Comparison of ENCODE assay signal across 1 cellular context in the genomic region with DNA sequence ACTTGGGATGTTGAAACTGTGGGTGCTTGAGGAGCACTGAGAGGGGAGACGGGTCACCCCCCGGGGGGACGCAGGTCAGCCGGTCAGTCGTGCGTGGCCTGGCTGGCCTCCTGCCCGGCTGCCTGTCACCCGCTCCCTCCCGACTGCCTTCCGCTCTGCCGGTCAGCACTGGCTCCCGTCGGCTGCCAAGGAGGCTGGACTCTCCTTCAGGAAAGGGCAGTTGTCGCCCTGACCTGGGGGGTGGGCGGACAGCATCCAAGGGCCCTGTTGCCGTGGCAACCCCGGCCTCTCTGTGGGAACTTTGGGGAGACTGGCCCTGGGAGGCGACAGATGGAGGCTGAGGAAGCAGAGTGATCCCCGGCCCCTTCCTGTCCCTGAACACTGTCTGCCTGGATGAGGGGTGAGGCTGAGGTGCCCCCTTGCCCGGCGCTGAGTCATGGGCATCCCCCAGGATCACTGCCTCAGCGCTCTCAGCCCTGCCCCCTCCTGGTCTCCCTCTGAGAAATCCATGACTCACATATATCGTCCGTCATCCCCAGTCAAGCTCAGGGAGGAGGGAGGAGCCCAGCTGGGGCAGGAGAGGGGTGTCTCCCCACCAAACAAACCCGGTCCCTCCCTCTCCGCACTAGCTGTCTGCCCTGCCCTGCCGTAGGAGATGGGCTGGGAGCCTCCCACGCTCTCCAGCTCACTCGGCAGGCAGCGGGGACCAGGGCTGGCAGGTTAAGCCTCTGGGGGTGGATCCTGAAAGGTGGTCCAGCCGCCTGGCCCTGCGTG.
TF ChIP-seq lines count a peak whose summit lies in the region.

A gene (plus strand): TSS at position 623 of the 774 bp plus-strand sequence. CDS start 21,658 bp downstream, outside the sequence.

TF ChIP-seq in HepG2, 621 proteins besides CTCF, POLR2A, EP300 and RAD21 (continued from another document and continues in another):
- TF ChIP-seq, protein P1, sequence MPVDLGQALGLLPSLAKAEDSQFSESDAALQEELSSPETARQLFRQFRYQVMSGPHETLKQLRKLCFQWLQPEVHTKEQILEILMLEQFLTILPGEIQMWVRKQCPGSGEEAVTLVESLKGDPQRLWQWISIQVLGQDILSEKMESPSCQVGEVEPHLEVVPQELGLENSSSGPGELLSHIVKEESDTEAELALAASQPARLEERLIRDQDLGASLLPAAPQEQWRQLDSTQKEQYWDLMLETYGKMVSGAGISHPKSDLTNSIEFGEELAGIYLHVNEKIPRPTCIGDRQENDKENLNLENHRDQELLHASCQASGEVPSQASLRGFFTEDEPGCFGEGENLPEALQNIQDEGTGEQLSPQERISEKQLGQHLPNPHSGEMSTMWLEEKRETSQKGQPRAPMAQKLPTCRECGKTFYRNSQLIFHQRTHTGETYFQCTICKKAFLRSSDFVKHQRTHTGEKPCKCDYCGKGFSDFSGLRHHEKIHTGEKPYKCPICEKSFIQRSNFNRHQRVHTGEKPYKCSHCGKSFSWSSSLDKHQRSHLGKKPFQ (CRISPR knock-in tag; IDR thresholded peaks at IDR 0.05; ENCODE audit: insufficient replicate concordance): no peak
- TF ChIP-seq HDAC6 (IDR thresholded peaks at IDR 0.05; ENCODE audit: low read depth, low read length): no peak
- TF ChIP-seq KDM2A (CRISPR knock-in tag; IDR thresholded peaks at IDR 0.05; ENCODE audit: borderline replicate concordance, low read depth): 0 out of 2 replicates have a peak, but pooled peaks have one; percentile 11
- peak; percentile 11; the same call in 1 of the 2 replicates for TF ChIP-seq GABPB1 (CRISPR knock-in tag; IDR thresholded peaks at IDR 0.05)
- TF ChIP-seq MXD4 (CRISPR knock-in tag; IDR thresholded peaks at IDR 0.05): no peak
- 0 out of 2 replicates have a peak, but pooled peaks have one; percentile 37 for TF ChIP-seq BORCS8-MEF2B (CRISPR knock-in tag; IDR thresholded peaks at IDR 0.05)
- TF ChIP-seq ZNF343 (CRISPR knock-in tag; IDR thresholded peaks at IDR 0.05): no peak
- 0 out of 2 replicates have a peak, but pooled peaks have one; percentile 29 for TF ChIP-seq ZBTB7A (CRISPR knock-in tag; IDR thresholded peaks at IDR 0.05)
- no peak for TF ChIP-seq NR2F6 (IDR thresholded peaks at IDR 0.05)
- peak; percentile 13; the same call in 1 of the 2 replicates for TF ChIP-seq NR2F6 (CRISPR knock-in tag; IDR thresholded peaks at IDR 0.05)
- no peak for TF ChIP-seq ZNF331 (CRISPR knock-in tag; IDR thresholded peaks at IDR 0.05)
- TF ChIP-seq RFX1 (IDR thresholded peaks at IDR 0.05): peak; percentile 72
- TF ChIP-seq TSC22D2 (CRISPR knock-in tag; IDR thresholded peaks at IDR 0.05; ENCODE audit: borderline replicate concordance): no peak
- no peak for TF ChIP-seq ZNF720 (CRISPR knock-in tag; IDR thresholded peaks at IDR 0.05)
- TF ChIP-seq ZNF12 (CRISPR knock-in tag; IDR thresholded peaks at IDR 0.05): no peak
- no peak for TF ChIP-seq MEIS2 (CRISPR knock-in tag; IDR thresholded peaks at IDR 0.05)
- TF ChIP-seq, protein P2, sequence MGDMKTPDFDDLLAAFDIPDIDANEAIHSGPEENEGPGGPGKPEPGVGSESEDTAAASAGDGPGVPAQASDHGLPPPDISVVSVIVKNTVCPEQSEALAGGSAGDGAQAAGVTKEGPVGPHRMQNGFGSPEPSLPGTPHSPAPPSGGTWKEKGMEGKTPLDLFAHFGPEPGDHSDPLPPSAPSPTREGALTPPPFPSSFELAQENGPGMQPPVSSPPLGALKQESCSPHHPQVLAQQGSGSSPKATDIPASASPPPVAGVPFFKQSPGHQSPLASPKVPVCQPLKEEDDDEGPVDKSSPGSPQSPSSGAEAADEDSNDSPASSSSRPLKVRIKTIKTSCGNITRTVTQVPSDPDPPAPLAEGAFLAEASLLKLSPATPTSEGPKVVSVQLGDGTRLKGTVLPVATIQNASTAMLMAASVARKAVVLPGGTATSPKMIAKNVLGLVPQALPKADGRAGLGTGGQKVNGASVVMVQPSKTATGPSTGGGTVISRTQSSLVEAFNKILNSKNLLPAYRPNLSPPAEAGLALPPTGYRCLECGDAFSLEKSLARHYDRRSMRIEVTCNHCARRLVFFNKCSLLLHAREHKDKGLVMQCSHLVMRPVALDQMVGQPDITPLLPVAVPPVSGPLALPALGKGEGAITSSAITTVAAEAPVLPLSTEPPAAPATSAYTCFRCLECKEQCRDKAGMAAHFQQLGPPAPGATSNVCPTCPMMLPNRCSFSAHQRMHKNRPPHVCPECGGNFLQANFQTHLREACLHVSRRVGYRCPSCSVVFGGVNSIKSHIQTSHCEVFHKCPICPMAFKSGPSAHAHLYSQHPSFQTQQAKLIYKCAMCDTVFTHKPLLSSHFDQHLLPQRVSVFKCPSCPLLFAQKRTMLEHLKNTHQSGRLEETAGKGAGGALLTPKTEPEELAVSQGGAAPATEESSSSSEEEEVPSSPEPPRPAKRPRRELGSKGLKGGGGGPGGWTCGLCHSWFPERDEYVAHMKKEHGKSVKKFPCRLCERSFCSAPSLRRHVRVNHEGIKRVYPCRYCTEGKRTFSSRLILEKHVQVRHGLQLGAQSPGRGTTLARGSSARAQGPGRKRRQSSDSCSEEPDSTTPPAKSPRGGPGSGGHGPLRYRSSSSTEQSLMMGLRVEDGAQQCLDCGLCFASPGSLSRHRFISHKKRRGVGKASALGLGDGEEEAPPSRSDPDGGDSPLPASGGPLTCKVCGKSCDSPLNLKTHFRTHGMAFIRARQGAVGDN (CRISPR knock-in tag; IDR thresholded peaks at IDR 0.05): peak; percentile 40
- peak; percentile 24 for TF ChIP-seq STAG1 (CRISPR knock-in tag; IDR thresholded peaks at IDR 0.05)
- TF ChIP-seq, protein P3, sequence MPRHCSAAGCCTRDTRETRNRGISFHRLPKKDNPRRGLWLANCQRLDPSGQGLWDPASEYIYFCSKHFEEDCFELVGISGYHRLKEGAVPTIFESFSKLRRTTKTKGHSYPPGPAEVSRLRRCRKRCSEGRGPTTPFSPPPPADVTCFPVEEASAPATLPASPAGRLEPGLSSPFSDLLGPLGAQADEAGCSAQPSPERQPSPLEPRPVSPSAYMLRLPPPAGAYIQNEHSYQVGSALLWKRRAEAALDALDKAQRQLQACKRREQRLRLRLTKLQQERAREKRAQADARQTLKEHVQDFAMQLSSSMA (CRISPR knock-in tag; IDR thresholded peaks at IDR 0.05): no peak
- 0 out of 2 replicates have a peak, but pooled peaks have one; percentile 24 for TF ChIP-seq JUND (CRISPR knock-in tag; IDR thresholded peaks at IDR 0.05)
- TF ChIP-seq, protein P4, sequence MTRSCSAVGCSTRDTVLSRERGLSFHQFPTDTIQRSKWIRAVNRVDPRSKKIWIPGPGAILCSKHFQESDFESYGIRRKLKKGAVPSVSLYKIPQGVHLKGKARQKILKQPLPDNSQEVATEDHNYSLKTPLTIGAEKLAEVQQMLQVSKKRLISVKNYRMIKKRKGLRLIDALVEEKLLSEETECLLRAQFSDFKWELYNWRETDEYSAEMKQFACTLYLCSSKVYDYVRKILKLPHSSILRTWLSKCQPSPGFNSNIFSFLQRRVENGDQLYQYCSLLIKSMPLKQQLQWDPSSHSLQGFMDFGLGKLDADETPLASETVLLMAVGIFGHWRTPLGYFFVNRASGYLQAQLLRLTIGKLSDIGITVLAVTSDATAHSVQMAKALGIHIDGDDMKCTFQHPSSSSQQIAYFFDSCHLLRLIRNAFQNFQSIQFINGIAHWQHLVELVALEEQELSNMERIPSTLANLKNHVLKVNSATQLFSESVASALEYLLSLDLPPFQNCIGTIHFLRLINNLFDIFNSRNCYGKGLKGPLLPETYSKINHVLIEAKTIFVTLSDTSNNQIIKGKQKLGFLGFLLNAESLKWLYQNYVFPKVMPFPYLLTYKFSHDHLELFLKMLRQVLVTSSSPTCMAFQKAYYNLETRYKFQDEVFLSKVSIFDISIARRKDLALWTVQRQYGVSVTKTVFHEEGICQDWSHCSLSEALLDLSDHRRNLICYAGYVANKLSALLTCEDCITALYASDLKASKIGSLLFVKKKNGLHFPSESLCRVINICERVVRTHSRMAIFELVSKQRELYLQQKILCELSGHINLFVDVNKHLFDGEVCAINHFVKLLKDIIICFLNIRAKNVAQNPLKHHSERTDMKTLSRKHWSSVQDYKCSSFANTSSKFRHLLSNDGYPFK (CRISPR knock-in tag; IDR thresholded peaks at IDR 0.05; ENCODE audit: borderline replicate concordance): 0 out of 2 replicates have a peak, but pooled peaks have one; percentile 23
- no peak for TF ChIP-seq CEBPB (IDR thresholded peaks at IDR 0.05; ENCODE audit: borderline replicate concordance, low read depth, low read length)
- TF ChIP-seq NFKB2 (CRISPR knock-in tag; IDR thresholded peaks at IDR 0.05; ENCODE audit: borderline replicate concordance): no peak
- TF ChIP-seq, protein P5, sequence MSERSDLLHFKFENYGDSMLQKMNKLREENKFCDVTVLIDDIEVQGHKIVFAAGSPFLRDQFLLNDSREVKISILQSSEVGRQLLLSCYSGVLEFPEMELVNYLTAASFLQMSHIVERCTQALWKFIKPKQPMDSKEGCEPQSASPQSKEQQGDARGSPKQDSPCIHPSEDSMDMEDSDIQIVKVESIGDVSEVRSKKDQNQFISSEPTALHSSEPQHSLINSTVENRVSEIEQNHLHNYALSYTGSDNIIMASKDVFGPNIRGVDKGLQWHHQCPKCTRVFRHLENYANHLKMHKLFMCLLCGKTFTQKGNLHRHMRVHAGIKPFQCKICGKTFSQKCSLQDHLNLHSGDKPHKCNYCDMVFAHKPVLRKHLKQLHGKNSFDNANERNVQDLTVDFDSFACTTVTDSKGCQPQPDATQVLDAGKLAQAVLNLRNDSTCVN (CRISPR knock-in tag; IDR thresholded peaks at IDR 0.05; ENCODE audit: borderline replicate concordance): no peak
- TF ChIP-seq NR2C2 (CRISPR knock-in tag; IDR thresholded peaks at IDR 0.05; ENCODE audit: borderline replicate concordance): no peak
- TF ChIP-seq, protein P6, sequence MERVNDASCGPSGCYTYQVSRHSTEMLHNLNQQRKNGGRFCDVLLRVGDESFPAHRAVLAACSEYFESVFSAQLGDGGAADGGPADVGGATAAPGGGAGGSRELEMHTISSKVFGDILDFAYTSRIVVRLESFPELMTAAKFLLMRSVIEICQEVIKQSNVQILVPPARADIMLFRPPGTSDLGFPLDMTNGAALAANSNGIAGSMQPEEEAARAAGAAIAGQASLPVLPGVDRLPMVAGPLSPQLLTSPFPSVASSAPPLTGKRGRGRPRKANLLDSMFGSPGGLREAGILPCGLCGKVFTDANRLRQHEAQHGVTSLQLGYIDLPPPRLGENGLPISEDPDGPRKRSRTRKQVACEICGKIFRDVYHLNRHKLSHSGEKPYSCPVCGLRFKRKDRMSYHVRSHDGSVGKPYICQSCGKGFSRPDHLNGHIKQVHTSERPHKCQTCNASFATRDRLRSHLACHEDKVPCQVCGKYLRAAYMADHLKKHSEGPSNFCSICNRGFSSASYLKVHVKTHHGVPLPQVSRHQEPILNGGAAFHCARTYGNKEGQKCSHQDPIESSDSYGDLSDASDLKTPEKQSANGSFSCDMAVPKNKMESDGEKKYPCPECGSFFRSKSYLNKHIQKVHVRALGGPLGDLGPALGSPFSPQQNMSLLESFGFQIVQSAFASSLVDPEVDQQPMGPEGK (CRISPR knock-in tag; IDR thresholded peaks at IDR 0.05): 0 out of 2 replicates have a peak, but pooled peaks have one; percentile 21
- no peak for TF ChIP-seq ZNF101 (CRISPR knock-in tag; IDR thresholded peaks at IDR 0.05; ENCODE audit: borderline replicate concordance, low read depth)
- 0 out of 2 replicates have a peak, but pooled peaks have one; percentile 26 for TF ChIP-seq HNRNPL (IDR thresholded peaks at IDR 0.05; ENCODE audit: low read depth, low read length)
- TF ChIP-seq PLRG1 (conservative IDR thresholded peaks at IDR 0.05): no peak
- TF ChIP-seq, protein P7, sequence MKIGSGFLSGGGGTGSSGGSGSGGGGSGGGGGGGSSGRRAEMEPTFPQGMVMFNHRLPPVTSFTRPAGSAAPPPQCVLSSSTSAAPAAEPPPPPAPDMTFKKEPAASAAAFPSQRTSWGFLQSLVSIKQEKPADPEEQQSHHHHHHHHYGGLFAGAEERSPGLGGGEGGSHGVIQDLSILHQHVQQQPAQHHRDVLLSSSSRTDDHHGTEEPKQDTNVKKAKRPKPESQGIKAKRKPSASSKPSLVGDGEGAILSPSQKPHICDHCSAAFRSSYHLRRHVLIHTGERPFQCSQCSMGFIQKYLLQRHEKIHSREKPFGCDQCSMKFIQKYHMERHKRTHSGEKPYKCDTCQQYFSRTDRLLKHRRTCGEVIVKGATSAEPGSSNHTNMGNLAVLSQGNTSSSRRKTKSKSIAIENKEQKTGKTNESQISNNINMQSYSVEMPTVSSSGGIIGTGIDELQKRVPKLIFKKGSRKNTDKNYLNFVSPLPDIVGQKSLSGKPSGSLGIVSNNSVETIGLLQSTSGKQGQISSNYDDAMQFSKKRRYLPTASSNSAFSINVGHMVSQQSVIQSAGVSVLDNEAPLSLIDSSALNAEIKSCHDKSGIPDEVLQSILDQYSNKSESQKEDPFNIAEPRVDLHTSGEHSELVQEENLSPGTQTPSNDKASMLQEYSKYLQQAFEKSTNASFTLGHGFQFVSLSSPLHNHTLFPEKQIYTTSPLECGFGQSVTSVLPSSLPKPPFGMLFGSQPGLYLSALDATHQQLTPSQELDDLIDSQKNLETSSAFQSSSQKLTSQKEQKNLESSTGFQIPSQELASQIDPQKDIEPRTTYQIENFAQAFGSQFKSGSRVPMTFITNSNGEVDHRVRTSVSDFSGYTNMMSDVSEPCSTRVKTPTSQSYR (CRISPR knock-in tag; IDR thresholded peaks at IDR 0.05; ENCODE audit: borderline replicate concordance): no peak
- TF ChIP-seq, protein P8, sequence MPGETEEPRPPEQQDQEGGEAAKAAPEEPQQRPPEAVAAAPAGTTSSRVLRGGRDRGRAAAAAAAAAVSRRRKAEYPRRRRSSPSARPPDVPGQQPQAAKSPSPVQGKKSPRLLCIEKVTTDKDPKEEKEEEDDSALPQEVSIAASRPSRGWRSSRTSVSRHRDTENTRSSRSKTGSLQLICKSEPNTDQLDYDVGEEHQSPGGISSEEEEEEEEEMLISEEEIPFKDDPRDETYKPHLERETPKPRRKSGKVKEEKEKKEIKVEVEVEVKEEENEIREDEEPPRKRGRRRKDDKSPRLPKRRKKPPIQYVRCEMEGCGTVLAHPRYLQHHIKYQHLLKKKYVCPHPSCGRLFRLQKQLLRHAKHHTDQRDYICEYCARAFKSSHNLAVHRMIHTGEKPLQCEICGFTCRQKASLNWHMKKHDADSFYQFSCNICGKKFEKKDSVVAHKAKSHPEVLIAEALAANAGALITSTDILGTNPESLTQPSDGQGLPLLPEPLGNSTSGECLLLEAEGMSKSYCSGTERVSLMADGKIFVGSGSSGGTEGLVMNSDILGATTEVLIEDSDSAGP (CRISPR knock-in tag; IDR thresholded peaks at IDR 0.05; ENCODE audit: borderline replicate concordance): no peak
- TF ChIP-seq MYNN (CRISPR knock-in tag; IDR thresholded peaks at IDR 0.05; ENCODE audit: low read depth): no peak
- TF ChIP-seq XRCC5 (optimal IDR thresholded peaks at IDR 0.05; ENCODE audit: low read length): peak; percentile 55
- peak; percentile 88 for TF ChIP-seq FOSL2 (CRISPR knock-in tag; IDR thresholded peaks at IDR 0.05)
- no peak for TF ChIP-seq KLF11 (CRISPR knock-in tag; IDR thresholded peaks at IDR 0.05)
- TF ChIP-seq SUZ12 (IDR thresholded peaks at IDR 0.05; ENCODE audit: low read depth, low read length): no peak
- no peak for TF ChIP-seq PITX1 (CRISPR knock-in tag; IDR thresholded peaks at IDR 0.05)
- TF ChIP-seq RFX3 (CRISPR knock-in tag; IDR thresholded peaks at IDR 0.05): peak; percentile 68
- TF ChIP-seq MLLT10 (CRISPR knock-in tag; IDR thresholded peaks at IDR 0.05): no peak
